Comparison of ENCODE assay signal across 19 cellular contexts in genomic region chr15:44010114-44010513, GRCh38.
A peak's percentile ranks its signal among the peaks of the same experiment; 100 is the strongest.
DNase-seq lines count a peak whose midpoint lies in the region; ATAC-seq and TF ChIP-seq lines count a peak whose summit lies in the region.
"Had no signal": no experiment of that assay in that cellular context is flagged by ENCODE, and none has a peak within 500 bp of the region (broad histone marks: within the 10 kb centered on the region; RNA-seq: fewer than 3 reads in every experiment).

No MANE protein-coding gene starts in this region.

- no TSS peak for BruUV-seq in HCT116 (replicated peaks; lab: Mats Ljungman, UMichigan)

- TF ChIP-seq RAD21 in HCT116 (IDR thresholded peaks at IDR 0.05; ENCODE audit: low read depth) = no peak

- intact Hi-C loops in HCT116 (cut with micrococcal nuclease) (no loop called here), aorta (cut with DNase I) (no loop called here)

- RAD21 ChIA-PET in HCT116 (lab: Charles Lee; ENCODE audit: low non-redundant PET in 1 of 2, low total read pairs in 2 of 2, uncharacterized antibody in 2 of 2, unreplicated experiment in 2 of 2) = no interaction called here

- ATAC-seq in HCT116 (no peak), HG03175 (IDR thresholded peaks at IDR 0.05; ENCODE audit: unreplicated experiment) (no peak), aorta (ENCODE audit: low FRiP score) (no peak)
- ATAC-seq: activated T-cell treated with anti-CD3 and anti-CD28 coated beads, Interleukin-2, amount 50 U/mL, for 72 hours; heart right ventricle; stimulated activated memory B cell treated with anti-CD40 and anti-IgM and Interleukin-4, amounts not matched to agents 10 μg/mL and 1 μg/mL and 100 μg/mL, for 72 hours had no signal

- TF ChIP-seq POLR2A in HCT116 (IDR thresholded peaks at IDR 0.05; ENCODE audit: borderline replicate concordance, extremely low read depth, insufficient read depth, insufficient read length) = no peak

- POLR2A ChIA-PET in AG04450 (lab: Yijun Ruan, JAX) (interaction anchor here (0.6 kb wide), 2 partner anchors 65 to 222 kb away, joined by 3 read pairs; no protein-coding TSS in a partner anchor), HCT116 (lab: Charles Lee) (no interaction called here)

- peak overlapping the region; percentile 62; the same call in 1 of the 2 replicates for H3K4me2 ChIP-seq in HCT116 (ENCODE audit: low read length)

- 87 to 88% methylated on average over 1 of the region's 1 CpG for WGBS in aorta, 2 donors

- H3K4me3 ChIP-seq in AG04450 (ENCODE audit: low read depth, low read length) (no peak overlapping the region), HCT116 (replicated peaks in 1 of 2; ENCODE audit: low read depth in 1 of 2, low read length in 2 of 2) (no peak overlapping the region), astrocyte of the cerebellum (ENCODE audit: low read depth, low read length) (no peak overlapping the region), aorta (ENCODE audit: low read length in 2 of 2) (no peak overlapping the region)
- H3K4me3 ChIP-seq: heart right ventricle, skin epidermis had no signal

- H2AFZ ChIP-seq in HCT116 (ENCODE audit: low read depth, low read length, poor library complexity, severe bottlenecking) = no peak overlapping the region

- DNase-seq in AG04450 (ENCODE audit: low read depth, low spot score) = peak; percentile 38
- no peak for DNase-seq in HCT116 (ENCODE audit: low read depth, low spot score)
- DNase-seq in astrocyte of the cerebellum (ENCODE audit: low read depth) = peak; percentile 52
- peak; percentile 77 for DNase-seq in iris pigment epithelial cell (ENCODE audit: low read depth)
- DNase-seq in aorta = no peak
- DNase-seq in putamen (ENCODE audit: low spot score) = no peak
- DNase-seq in cerebellum (ENCODE audit: low spot score) = no peak
- DNase-seq: activated CD4-positive, alpha-beta memory T cell treated with anti-CD3 and anti-CD28 coated beads for 36 hours; activated naive CD8-positive, alpha-beta T cell treated with anti-CD3 and anti-CD28 coated beads, Interleukin-2, amount 10 ng/mL, durations not matched to agents 7 days and 5 days; activated T-cell treated with anti-CD3 and anti-CD28 coated beads, Interleukin-2, amount 50 U/mL, for 72 hours; AML-193; Calu3; cerebellar nuclear complex; heart right ventricle; NCI-H1694; NCI-H510A treated with DMSO at 0.1 percent for 48 hours had no signal

- H3K36me3 ChIP-seq in HCT116 (ENCODE audit: control insufficient read depth in 1 of 2, insufficient read depth in 2 of 2, low read length in 2 of 2) (no peaks in the 10 kb centered on the region), aorta (ENCODE audit: control insufficient read depth in 1 of 2, insufficient read depth in 2 of 2, low read length in 1 of 2) (no peaks in the 10 kb centered on the region)
- H3K36me3 ChIP-seq: heart right ventricle had no signal

- H3K9ac ChIP-seq in HCT116 (ENCODE audit: low read length) = no peak overlapping the region

- H4K20me1 ChIP-seq in HCT116 (ENCODE audit: insufficient read depth) = no peaks in the 10 kb centered on the region

- in situ Hi-C loops in astrocyte of the cerebellum (cut with HindIII; ENCODE audit: low sequenced_read_pairs) = no loop called here

- H3K27me3 ChIP-seq in AG04450 (ENCODE audit: control insufficient read depth, insufficient read depth, low read length) (no peaks in the 10 kb centered on the region), HCT116 (ENCODE audit: insufficient read depth, low read length) (no peaks in the 10 kb centered on the region), aorta (ENCODE audit: control insufficient read depth in 1 of 2, insufficient read depth in 2 of 2, low read length in 1 of 2) (peaks cover 0 to 2% of the 10 kb centered on the region in 2 donors)
- H3K27me3 ChIP-seq: heart right ventricle had no signal

- H3K27ac ChIP-seq in AG04450 (ENCODE audit: low read depth, low read length) (no peak overlapping the region), HCT116 (ENCODE audit: low read depth, low read length) (no peak overlapping the region), aorta (ENCODE audit: low read depth in 1 of 2, low read length in 2 of 2) (no peak overlapping the region)
- H3K27ac ChIP-seq: heart right ventricle, skin epidermis had no signal

- no peaks in the 10 kb centered on the region for H3K9me2 ChIP-seq in HCT116 (ENCODE audit: insufficient read depth)

- CTCF ChIA-PET in AG04450 (lab: Charles Lee) = interaction anchor here (0.6 to 1.4 kb wide), 2 partner anchors 13 to 56 kb away, joined by 4 to 5 read pairs; no protein-coding TSS in a partner anchor
- CTCF ChIA-PET in HCT116 (lab: Charles Lee) = no interaction called here

- H3K9me3 ChIP-seq in AG04450 (ENCODE audit: control insufficient read depth, insufficient read depth, low read length) (no peaks in the 10 kb centered on the region), HCT116 (ENCODE audit: control insufficient read depth in 1 of 2, insufficient read depth in 1 of 2, low read depth in 1 of 2, low read length in 2 of 2) (no peaks in the 10 kb centered on the region), aorta (ENCODE audit: control insufficient read depth, low read length) (no peaks in the 10 kb centered on the region)
- H3K9me3 ChIP-seq: heart right ventricle had no signal

- TF ChIP-seq CTCF in AG04450 (IDR thresholded peaks at IDR 0.05; ENCODE audit: low read depth, low read length) (no peak), HCT116 (IDR thresholded peaks at IDR 0.05 in 2 of 3, conservative IDR thresholded peaks at IDR 0.05 in 1 of 3; ENCODE audit: borderline replicate concordance in 1 of 3, insufficient read depth in 1 of 3, low read depth in 2 of 3, low read length in 2 of 3) (no peak), astrocyte of the cerebellum (IDR thresholded peaks at IDR 0.05; ENCODE audit: low read depth, low read length, missing control alignments) (no peak)

- H3K79me2 ChIP-seq in HCT116 (ENCODE audit: insufficient read depth, low read length) = peaks cover 26% of the 10 kb centered on the region

- H3K4me1 ChIP-seq in HCT116 (ENCODE audit: control insufficient read depth in 1 of 2, insufficient read depth in 2 of 2, low read length in 2 of 2) (peaks cover 14 to 30% of the 10 kb centered on the region in 2 experiments), aorta (ENCODE audit: control insufficient read depth in 1 of 2, insufficient read depth in 2 of 2, low read length in 2 of 2) (no peaks in the 10 kb centered on the region)
- H3K4me1 ChIP-seq: heart right ventricle had no signal

TF ChIP-seq in HCT116, 20 proteins besides CTCF, POLR2A, EP300 and RAD21 (continues in another document):
- no peak for TF ChIP-seq JUND (IDR thresholded peaks at IDR 0.05)
- TF ChIP-seq SIN3A (IDR thresholded peaks at IDR 0.05; ENCODE audit: low read depth) = no peak
- TF ChIP-seq ELF1 (IDR thresholded peaks at IDR 0.05; ENCODE audit: borderline replicate concordance, low read depth) = no peak
- no peak for TF ChIP-seq REST (IDR thresholded peaks at IDR 0.05; ENCODE audit: low read depth)
- no peak for TF ChIP-seq ATF3 (IDR thresholded peaks at IDR 0.05)
- TF ChIP-seq FOSL1 (IDR thresholded peaks at IDR 0.05; ENCODE audit: low read depth) = no peak
- TF ChIP-seq CEBPB (IDR thresholded peaks at IDR 0.05; ENCODE audit: low read depth) = no peak
- TF ChIP-seq YY1 (IDR thresholded peaks at IDR 0.05; ENCODE audit: extremely low read depth, insufficient replicate concordance, low read depth, low read length) = no peak
- no peak for TF ChIP-seq ZFX (IDR thresholded peaks at IDR 0.05)
- no peak for TF ChIP-seq ZNF274 (IDR thresholded peaks at IDR 0.05; ENCODE audit: low read depth, low read length)
- no peak for TF ChIP-seq CBX3 (IDR thresholded peaks at IDR 0.05; ENCODE audit: low read depth)
- no peak for TF ChIP-seq ZBTB33 (IDR thresholded peaks at IDR 0.05; ENCODE audit: extremely low read depth, insufficient replicate concordance, low read length)

Comparison
In these comparisons a context has a peak if more than half of its experiments do, and no peak if none do; other contexts are left out.
1. DNase-seq: peak in AG04450 (single experiment), astrocyte of the cerebellum (single experiment) and iris pigment epithelial cell (single experiment); none in HCT116 (single experiment), aorta (0 of 2), putamen (single experiment) and cerebellum (single experiment).